Comparison of ENCODE assay signal across 13 cellular contexts in the genomic region with DNA sequence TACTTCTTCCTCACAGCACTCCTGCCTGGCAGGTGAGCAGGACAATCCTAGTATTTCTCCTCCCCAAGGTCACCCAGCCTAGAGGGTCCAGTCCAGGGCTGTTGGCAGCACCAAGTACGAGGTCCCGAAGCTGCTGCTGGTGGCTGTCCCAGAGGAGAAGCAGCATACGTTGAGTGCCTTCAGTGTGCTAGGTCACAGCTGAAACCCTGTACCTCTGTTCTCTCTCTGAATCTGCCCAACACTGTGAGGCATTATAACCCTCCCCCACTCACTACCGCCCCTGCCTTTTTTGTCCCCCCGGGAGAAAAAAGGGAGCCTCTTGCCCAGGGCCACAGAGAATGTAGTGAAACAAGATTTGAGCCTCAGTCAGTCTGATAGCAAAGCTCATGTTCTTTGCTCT. TPM values are rescaled to one million over a fixed set of nuclear protein-coding genes. Genes with fewer than 3 reads are reported as not detected.
DNase-seq lines count a peak whose midpoint lies in the region; ATAC-seq and TF ChIP-seq lines count a peak whose summit lies in the region.
"Had no signal": no experiment of that assay in that cellular context is flagged by ENCODE, and none has a peak within 500 bp of the region (broad histone marks: within the 10 kb centered on the region; RNA-seq: fewer than 3 reads in every experiment).

No MANE protein-coding gene starts in this region.

- POLR2A ChIA-PET in CD8-positive, alpha-beta memory T cell (lab: Charles Lee): interaction anchor here (0.6 to 13.3 kb wide), 5 partner anchors 12 to 144 kb away, joined by 3 to 279 read pairs (median 4); no protein-coding TSS in a partner anchor

- peak overlapping the region; percentile 64 for H3K4me3 ChIP-seq in CD8-positive, alpha-beta memory T cell (ENCODE audit: low read length)
- H3K4me3 ChIP-seq in Peyer's patch (no peak overlapping the region), psoas muscle (no peak overlapping the region)
- H3K4me3 ChIP-seq in effector memory CD4-positive, alpha-beta T cell (ENCODE audit: insufficient read depth, low read depth, low read length, poor library complexity, severe bottlenecking): peak overlapping the region; percentile 57
- H3K4me3 ChIP-seq: HAP-1 had no signal

- intact Hi-C loops in psoas muscle (cut with DNase I): loop anchor here (5.0 kb wide), 1 partner anchor 53 kb away; a partner anchor contains a TSS

- no peak for TF ChIP-seq CTCF in Peyer's patch (IDR thresholded peaks at IDR 0.05)
- no peak for TF ChIP-seq CTCF in psoas muscle (IDR thresholded peaks at IDR 0.05)

- no peak for DNase-seq in CD8-positive, alpha-beta memory T cell
- DNase-seq in Peyer's patch: no peak
- DNase-seq in effector memory CD4-positive, alpha-beta T cell: no peak
- no peak for DNase-seq in psoas muscle
- DNase-seq in GM03348 (ENCODE audit: low spot score): no peak
- no peak for DNase-seq in erythroblast (lab: John Stamatoyannopoulos, UW)
- no peak for DNase-seq in NCI-H2081 treated with DMSO at 0.1 percent for 48 hours (lab: John Stamatoyannopoulos, UW)
- no peak for DNase-seq in NCI-H82 (lab: John Stamatoyannopoulos, UW)
- DNase-seq: Calu3, NCI-H2081, RPMI8226 had no signal

- no peaks in the 10 kb centered on the region for H3K27me3 ChIP-seq in CD8-positive, alpha-beta memory T cell (ENCODE audit: insufficient read depth, low read length, poor library complexity, severe bottlenecking)
- H3K27me3 ChIP-seq in Peyer's patch: no peaks in the 10 kb centered on the region
- no peaks in the 10 kb centered on the region for H3K27me3 ChIP-seq in effector memory CD4-positive, alpha-beta T cell (replicated peaks; ENCODE audit: control insufficient read depth, insufficient read depth, low read length, poor library complexity, severe bottlenecking)
- H3K27me3 ChIP-seq in psoas muscle (ENCODE audit: insufficient read depth in 3 of 3, low read length in 2 of 3): no peaks in the 10 kb centered on the region

- 32 to 43% (median 36%) methylated on average over 5 of the region's 5 CpGs for WGBS in psoas muscle, 3 donors

- peak overlapping the region; percentile 89 to 100 (median 98) for H3K27ac Mint-ChIP-seq in CD8-positive, alpha-beta memory T cell

- H3K4me1 Mint-ChIP-seq in CD8-positive, alpha-beta memory T cell: peaks cover 83 to 91% (median 86%) of the 10 kb centered on the region in 3 donors

- peaks cover 17 to 79% (median 23%) of the 10 kb centered on the region in 3 donors for H3K36me3 Mint-ChIP-seq in CD8-positive, alpha-beta memory T cell

- H3K4me1 ChIP-seq in CD8-positive, alpha-beta memory T cell (ENCODE audit: insufficient read depth, low read length): peaks cover 78% of the 10 kb centered on the region
- H3K4me1 ChIP-seq in Peyer's patch (peaks cover 0 to 22% (median 18%) of the 10 kb centered on the region in 4 donors), psoas muscle (peaks cover 50% of the 10 kb centered on the region)
- H3K4me1 ChIP-seq in effector memory CD4-positive, alpha-beta T cell (ENCODE audit: control insufficient read depth, insufficient read depth, low read length, poor library complexity, severe bottlenecking): peaks cover 66% of the 10 kb centered on the region

- H3K4me3 Mint-ChIP-seq in CD8-positive, alpha-beta memory T cell: peak overlapping the region; percentile 90 to 99 (median 95)

- TF ChIP-seq POLR2A in Peyer's patch (IDR thresholded peaks at IDR 0.05) (no peak), erythroblast (IDR thresholded peaks at IDR 0.05; ENCODE audit: low read length) (no peak)

- peaks cover 0 to 8% of the 10 kb centered on the region in 2 donors for H3K27me3 Mint-ChIP-seq in CD8-positive, alpha-beta memory T cell

- CTCF ChIA-PET in CD8-positive, alpha-beta memory T cell (lab: Charles Lee): interaction anchor here (0.8 to 8.4 kb wide), 8 partner anchors 10 to 93 kb away, joined by 3 to 95 read pairs (median 3); no protein-coding TSS in a partner anchor

- no peak for ATAC-seq in psoas muscle
- ATAC-seq: sciatic nerve had no signal

- H3K27ac ChIP-seq in CD8-positive, alpha-beta memory T cell (ENCODE audit: low read depth, low read length): peak overlapping the region; percentile 41
- H3K27ac ChIP-seq in Peyer's patch: peak overlapping the region; percentile 43 to 98 (median 83)
- peak overlapping the region; percentile 97 for H3K27ac ChIP-seq in effector memory CD4-positive, alpha-beta T cell (ENCODE audit: insufficient read depth, low read length, poor library complexity, severe bottlenecking)
- peak overlapping the region; percentile 98 for H3K27ac ChIP-seq in psoas muscle

- H3K9me3 ChIP-seq in CD8-positive, alpha-beta memory T cell (ENCODE audit: low read length): no peaks in the 10 kb centered on the region
- H3K9me3 ChIP-seq in Peyer's patch (no peaks in the 10 kb centered on the region), psoas muscle (no peaks in the 10 kb centered on the region)
- H3K9me3 ChIP-seq in effector memory CD4-positive, alpha-beta T cell (ENCODE audit: control insufficient read depth, low read length): no peaks in the 10 kb centered on the region
- H3K9me3 ChIP-seq: HAP-1 had no signal

- H3K36me3 ChIP-seq in CD8-positive, alpha-beta memory T cell (ENCODE audit: insufficient read depth, low read length): no peaks in the 10 kb centered on the region
- H3K36me3 ChIP-seq in Peyer's patch (no peaks in the 10 kb centered on the region), psoas muscle (ENCODE audit: insufficient read depth in 1 of 2, low read depth in 1 of 2) (no peaks in the 10 kb centered on the region)
- no peaks in the 10 kb centered on the region for H3K36me3 ChIP-seq in effector memory CD4-positive, alpha-beta T cell (ENCODE audit: control insufficient read depth, insufficient read depth, low read length)

- H3K9me3 Mint-ChIP-seq in CD8-positive, alpha-beta memory T cell: no peaks in the 10 kb centered on the region

RNA-seq across cellular contexts. Expression of a gene that starts 53.4 kb away (rescaled TPM):
- 100 to 1,000 TPM; 278 to 307 TPM for total RNA-seq in CD8-positive, alpha-beta memory T cell
- 342 TPM for polyA plus RNA-seq in CD8-positive, alpha-beta memory T cell
- total RNA-seq in Peyer's patch: 100 to 1,000 TPM in 1 of 4 donors, 10 to 100 TPM in 3; 87.6 to 137 (median 91.9) TPM
- total RNA-seq in psoas muscle: 10 to 100 TPM; 53.1 to 76.6 (median 63.0) TPM
- 10 to 100 TPM; 18.2 to 63.4 (median 24.6) TPM for polyA plus RNA-seq in psoas muscle

Comparison
In these comparisons a context has a peak if more than half of its experiments do, and no peak if none do; other contexts are left out.
1. H3K27ac ChIP-seq: peak in every context shown above with its lines; median percentile 98 in psoas muscle; 97 in effector memory CD4-positive, alpha-beta T cell; 83 in Peyer's patch; 41 in CD8-positive, alpha-beta memory T cell.
2. H3K4me3 ChIP-seq: peak in CD8-positive, alpha-beta memory T cell (single experiment) and effector memory CD4-positive, alpha-beta T cell (single experiment); none in Peyer's patch (0 of 4) and psoas muscle (single experiment).